24 cellular contexts compared by ENCODE assay signal in the genomic region with DNA sequence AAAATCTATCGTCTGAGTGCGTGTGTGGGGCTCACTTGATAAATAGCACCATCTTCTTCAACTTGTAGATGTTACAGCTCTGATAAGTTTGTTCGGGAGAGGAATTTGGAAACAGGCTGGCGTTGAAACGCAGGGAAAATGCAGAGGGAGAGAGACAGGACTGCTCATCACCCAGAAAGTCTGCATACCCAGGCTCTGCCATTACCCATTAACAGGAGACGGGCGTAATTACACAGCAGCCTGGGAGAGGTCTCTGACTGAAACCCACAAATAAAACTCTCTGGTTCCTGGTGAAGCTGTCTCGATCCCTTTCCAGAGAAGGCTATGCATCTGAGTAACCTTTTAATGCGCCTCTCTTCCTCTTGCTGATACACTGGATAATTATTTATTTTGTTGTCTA.
A peak's percentile ranks its signal among the peaks of the same experiment; 100 is the strongest.
DNase-seq lines count a peak whose midpoint lies in the region; ATAC-seq, FAIRE-seq and TF ChIP-seq lines count a peak whose summit lies in the region.
"Had no signal": no experiment of that assay in that cellular context is flagged by ENCODE, and none has a peak within 500 bp of the region (broad histone marks: within the 10 kb centered on the region; RNA-seq: fewer than 3 reads in every experiment).

No MANE protein-coding gene starts in this region.

- TF ChIP-seq POLR2A in HepG2 (IDR thresholded peaks at IDR 0.05; ENCODE audit: insufficient read depth in 1 of 2, low read depth in 2 of 2, low read length in 2 of 2) (no peak), right lobe of liver (IDR thresholded peaks at IDR 0.05) (no peak)

- POLR2A ChIA-PET in HepG2 (lab: Yijun Ruan, JAX) = no interaction called here
- POLR2A ChIA-PET in WTC11 (lab: Charles Lee) = no interaction called here

- H3K79me2 ChIP-seq in HepG2 (ENCODE audit: insufficient read depth, low read length) (no peaks in the 10 kb centered on the region), Karpas-422 (ENCODE audit: low read length) (no peaks in the 10 kb centered on the region)

- no peak for DNase-seq in HepG2 (ENCODE audit: low spot score)
- DNase-seq in right lobe of liver = no peak
- no peak for DNase-seq in WTC11 (ENCODE audit: low spot score)
- no peak for DNase-seq in mesothelial cell of epicardium (ENCODE audit: low spot score in 2 of 2, unreplicated experiment in 2 of 2)
- DNase-seq in NCI-H1694 (lab: John Stamatoyannopoulos, UW) = no peak
- DNase-seq in activated gamma-delta T cell (lab: John Stamatoyannopoulos, UW) = no peak
- no peak for DNase-seq in Karpas-422
- DNase-seq in SIG-M5 (lab: John Stamatoyannopoulos, UW) = no peak
- DNase-seq: AML-193; C1 segment of cervical spinal cord; CD8-positive, alpha-beta T cell; DMS153; NCI-H1092; NCI-H1436; NCI-H1930; NCI-H2171; NCI-H345; NCI-H524; PC-9; SHP77 treated with DMSO at 0.1 percent for 48 hours; SK-N-SH had no signal

- H3K4me3 ChIP-seq in HepG2 (replicated peaks in 1 of 3; ENCODE audit: insufficient read depth in 1 of 3, low read depth in 2 of 3, low read length in 3 of 3) = no peak overlapping the region
- H3K4me3 ChIP-seq in right lobe of liver = no peak overlapping the region
- no peak overlapping the region for H3K4me3 ChIP-seq in Karpas-422 (ENCODE audit: low read length)
- H3K4me3 ChIP-seq: PC-9 had no signal

- intact Hi-C loops in HepG2 (cut with micrococcal nuclease; ENCODE audit: unreplicated experiment) (no loop called here), right lobe of liver (cut with DNase I) (no loop called here)

- no peak for TF ChIP-seq CTCF in HepG2 (CRISPR knock-in tag; IDR thresholded peaks at IDR 0.05)
- no peak for TF ChIP-seq CTCF in right lobe of liver (IDR thresholded peaks at IDR 0.05)
- no peak for TF ChIP-seq CTCF in WTC11 (IDR thresholded peaks at IDR 0.05)
- TF ChIP-seq CTCF in mesothelial cell of epicardium (IDR thresholded peaks at IDR 0.05; ENCODE audit: unreplicated experiment) = no peak

- peaks cover 9% of the 10 kb centered on the region for H3K9me3 Mint-ChIP-seq in WTC11
- no peaks in the 10 kb centered on the region for H3K9me3 Mint-ChIP-seq in mesothelial cell of epicardium
- H3K9me3 Mint-ChIP-seq: CD8-positive, alpha-beta T cell had no signal

- no peak for ATAC-seq in HepG2
- no peak for ATAC-seq in right lobe of liver
- ATAC-seq in WTC11 = peak; percentile 56
- ATAC-seq: CD8-positive, alpha-beta T cell had no signal

- H3K4me3 Mint-ChIP-seq in WTC11 (no peak overlapping the region), mesothelial cell of epicardium (no peak overlapping the region)
- H3K4me3 Mint-ChIP-seq: CD8-positive, alpha-beta T cell had no signal

- BruUV-seq in HepG2 (replicated peaks; lab: Mats Ljungman, UMichigan) = no TSS peak

- H3K4me1 ChIP-seq in HepG2 (ENCODE audit: insufficient read depth, low read length) = no peaks in the 10 kb centered on the region
- no peaks in the 10 kb centered on the region for H3K4me1 ChIP-seq in right lobe of liver
- H3K4me1 ChIP-seq in Karpas-422 (ENCODE audit: low read length) = peaks cover 10% of the 10 kb centered on the region; the same call in 1 of the 2 replicates

- no peak overlapping the region for H3K27ac ChIP-seq in HepG2 (ENCODE audit: extremely low read length, insufficient read depth, low read length)
- no peak overlapping the region for H3K27ac ChIP-seq in right lobe of liver
- H3K27ac ChIP-seq in Karpas-422 (ENCODE audit: low read length) = no peak overlapping the region
- H3K27ac ChIP-seq: PC-9, RWPE1 had no signal

- H3K9me3 ChIP-seq in HepG2 (ENCODE audit: low read length) (peaks cover 10% of the 10 kb centered on the region), right lobe of liver (no peaks in the 10 kb centered on the region), Karpas-422 (ENCODE audit: low read length) (no peaks in the 10 kb centered on the region)
- H3K9me3 ChIP-seq: SK-N-SH had no signal

- H3K9ac ChIP-seq in HepG2 (ENCODE audit: insufficient read depth, low read depth, low read length) (no peak overlapping the region), Karpas-422 (ENCODE audit: low read length) (no peak overlapping the region)
- H3K9ac ChIP-seq: SK-N-SH had no signal

- peak overlapping the region; percentile 15 for H2AFZ ChIP-seq in HepG2 (ENCODE audit: low read length)
- no peak overlapping the region for H2AFZ ChIP-seq in Karpas-422 (ENCODE audit: low read length)
- H2AFZ ChIP-seq: PC-9 had no signal

- H4K20me1 ChIP-seq in HepG2 (ENCODE audit: insufficient read depth, low read length) (no peaks in the 10 kb centered on the region), Karpas-422 (ENCODE audit: insufficient read depth, low read depth, low read length) (no peaks in the 10 kb centered on the region)

- 8% methylated on average over 9 of the region's 9 CpGs for WGBS in HepG2 (ENCODE audit: low lambda C conversion rate)
- 39% methylated on average over 9 of the region's 9 CpGs for WGBS in right lobe of liver (ENCODE audit: insufficient coverage, low coverage, low lambda C conversion rate, missing lambda C conversion rate)

- no peak for FAIRE-seq in HepG2 (lab: Jason Lieb, UNC)
- FAIRE-seq: G401.6, GM18507 had no signal

- H3K4me2 ChIP-seq in HepG2 (ENCODE audit: low read depth, low read length) = no peak overlapping the region
- H3K4me2 ChIP-seq in Karpas-422 (ENCODE audit: low read depth, low read length, poor library complexity, severe bottlenecking) = no peak overlapping the region
- H3K4me2 ChIP-seq: PC-9, SK-N-SH had no signal

- H3K36me3 ChIP-seq in HepG2 (replicated peaks in 1 of 2; ENCODE audit: control insufficient read depth in 1 of 2, insufficient read depth in 2 of 2, low read length in 2 of 2) = no peaks in the 10 kb centered on the region
- no peaks in the 10 kb centered on the region for H3K36me3 ChIP-seq in right lobe of liver
- no peaks in the 10 kb centered on the region for H3K36me3 ChIP-seq in Karpas-422 (ENCODE audit: insufficient read depth, low read length)

- H3K36me3 Mint-ChIP-seq in WTC11 = no peaks in the 10 kb centered on the region
- H3K36me3 Mint-ChIP-seq in mesothelial cell of epicardium = no peaks in the 10 kb centered on the region
- H3K36me3 Mint-ChIP-seq: CD8-positive, alpha-beta T cell had no signal

- H3K4me1 Mint-ChIP-seq in WTC11 (peaks cover 21% of the 10 kb centered on the region), mesothelial cell of epicardium (peaks cover 24% of the 10 kb centered on the region)

- H3K27me3 ChIP-seq in HepG2 (ENCODE audit: control insufficient read depth in 1 of 2, insufficient read depth in 2 of 2, low read length in 2 of 2) = no peaks in the 10 kb centered on the region
- no peaks in the 10 kb centered on the region for H3K27me3 ChIP-seq in right lobe of liver
- H3K27me3 ChIP-seq in Karpas-422 (ENCODE audit: low read length) = no peaks in the 10 kb centered on the region; the same call in 1 of the 2 replicates

- no peaks in the 10 kb centered on the region for H3K9me2 ChIP-seq in Karpas-422 (replicated peaks; ENCODE audit: insufficient read depth, low read length)
- H3K9me2 ChIP-seq: SK-N-SH had no signal

- in situ Hi-C loops in HepG2 (cut with HindIII; ENCODE audit: extremely low pct_ligation_motif_present, low pct_unique_long_range_greater_than_20kb) = no loop called here

- no peak for TF ChIP-seq RAD21 in HepG2 (CRISPR knock-in tag; IDR thresholded peaks at IDR 0.05)

- TF ChIP-seq EP300 in HepG2 (IDR thresholded peaks at IDR 0.05; ENCODE audit: low read depth in 2 of 2, low read length in 2 of 2) = no peak
- TF ChIP-seq EP300 in HepG2 (CRISPR knock-in tag; IDR thresholded peaks at IDR 0.05; ENCODE audit: borderline replicate concordance) = no peak

- H3K27ac Mint-ChIP-seq in WTC11 (peak overlapping the region; percentile 19; the same call in 1 of the 2 replicates), mesothelial cell of epicardium (peak overlapping the region; percentile 70)
- H3K27ac Mint-ChIP-seq: CD8-positive, alpha-beta T cell had no signal

- no peaks in the 10 kb centered on the region for H3K27me3 Mint-ChIP-seq in WTC11 (ENCODE audit: low read depth)
- peaks cover 26% of the 10 kb centered on the region for H3K27me3 Mint-ChIP-seq in mesothelial cell of epicardium (ENCODE audit: low read depth)

- CTCF ChIA-PET in HepG2 (lab: Yijun Ruan, JAX; ENCODE audit: low intra/inter-chr PET ratio, low total read pairs) (no interaction called here), WTC11 (lab: Charles Lee) (no interaction called here)

TF ChIP-seq in HepG2, 621 proteins besides CTCF, POLR2A, EP300 and RAD21 (continues in another document):
- TF ChIP-seq ZNF737 (CRISPR knock-in tag; IDR thresholded peaks at IDR 0.05; ENCODE audit: borderline replicate concordance) = no peak
- no peak for TF ChIP-seq ZSCAN29 (CRISPR knock-in tag; conservative IDR thresholded peaks at IDR 0.05)
- TF ChIP-seq ZNF350 (CRISPR knock-in tag; IDR thresholded peaks at IDR 0.05; ENCODE audit: borderline replicate concordance, low read depth) = no peak
- no peak for TF ChIP-seq MNT (IDR thresholded peaks at IDR 0.05)

TF ChIP-seq in WTC11, 78 proteins besides CTCF, POLR2A, EP300 and RAD21:
- TF ChIP-seq MAX (CRISPR knock-in tag; IDR thresholded peaks at IDR 0.05) = no peak
- TF ChIP-seq, protein P1, sequence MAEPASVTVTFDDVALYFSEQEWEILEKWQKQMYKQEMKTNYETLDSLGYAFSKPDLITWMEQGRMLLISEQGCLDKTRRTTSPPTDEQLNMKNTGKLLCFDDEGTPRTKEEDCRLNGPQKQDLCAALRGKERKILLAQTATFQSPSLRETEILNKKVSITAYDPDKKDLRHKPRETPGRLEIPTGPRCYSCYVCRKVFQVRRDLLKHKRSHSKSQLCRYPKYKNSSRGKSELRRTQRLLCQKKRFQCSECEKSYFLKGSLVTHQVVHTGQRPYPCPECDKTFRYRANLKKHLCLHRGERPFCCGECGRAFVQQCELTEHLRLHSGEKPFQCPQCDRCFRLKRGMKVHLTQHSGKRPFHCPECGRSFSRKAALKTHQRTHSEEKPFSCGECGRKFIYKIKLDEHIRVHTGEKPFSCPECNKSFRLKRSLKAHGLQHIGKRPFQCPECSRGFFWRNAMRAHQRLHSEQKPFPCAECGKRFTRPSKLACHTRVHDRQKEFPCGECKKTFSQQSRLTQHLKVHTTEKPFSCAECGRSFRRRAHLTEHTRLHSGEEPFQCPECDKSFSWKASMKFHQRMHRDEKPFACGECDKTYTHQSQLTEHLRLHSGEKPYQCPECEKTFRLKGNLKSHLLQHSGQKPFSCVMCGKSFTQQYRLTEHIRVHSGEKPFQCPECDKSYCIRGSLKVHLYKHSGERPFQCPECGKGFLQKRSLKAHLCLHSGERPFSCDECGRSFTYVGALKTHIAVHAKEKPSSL (CRISPR knock-in tag; conservative IDR thresholded peaks at IDR 0.05) = no peak
TF ChIP-seq in WTC11: peak in this region for 0.
